ENCODE assay signal across 8 cellular contexts in the genomic region with DNA sequence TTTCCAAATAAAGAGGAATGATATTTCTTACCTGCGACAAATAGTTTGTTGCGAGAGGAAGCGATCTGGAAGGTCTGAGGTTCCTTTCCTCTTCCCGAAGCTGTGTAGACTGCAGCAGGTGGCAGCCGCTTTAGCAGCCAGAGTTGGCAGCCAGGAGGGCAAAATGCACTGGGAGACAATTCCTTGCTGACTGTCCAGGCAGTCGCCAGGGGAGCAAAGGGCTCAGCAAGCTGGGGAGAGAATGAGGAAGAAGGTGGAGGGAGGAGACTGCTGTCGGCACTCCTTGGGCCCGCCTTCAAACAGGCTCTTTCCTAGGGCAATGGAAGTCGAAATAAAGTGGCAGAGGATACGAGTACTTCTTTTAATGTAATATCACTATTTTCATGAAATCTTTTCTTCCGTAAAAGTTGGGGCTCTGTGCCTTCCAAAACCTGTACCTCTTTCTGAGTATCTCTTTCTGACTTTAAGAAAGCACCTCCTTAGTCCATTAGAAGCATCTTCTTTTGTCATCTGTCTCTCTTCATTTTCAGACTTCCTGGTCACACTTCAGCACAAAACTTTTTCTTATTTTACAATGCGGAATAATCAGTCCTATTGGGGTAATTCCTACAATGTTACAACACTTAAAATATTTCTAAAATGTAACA. TPM values are rescaled to one million over a fixed set of nuclear protein-coding genes. Genes with fewer than 3 reads are reported as not detected.
DNase-seq lines count a peak whose midpoint lies in the region; ATAC-seq and TF ChIP-seq lines count a peak whose summit lies in the region.

Gene IL18, minus strand, starts transcription at position 220 of the 647 bp plus-strand sequence. CDS start 9,041 bp downstream, outside the sequence.

- TF ChIP-seq CTCF in nephron progenitor cell (IDR thresholded peaks at IDR 0.05), result no peak

- in situ Hi-C loops in Caki2 (cut with HindIII; ENCODE audit: low pct_unique_long_range_greater_than_20kb, low sequenced_read_pairs), result no loop called here

- H3K36me3 Mint-ChIP-seq in nephron progenitor cell (ENCODE audit: low read depth), result no peaks in the 10 kb centered on the region

- peak within 1 kb of the TSS; percentile 51 for H3K4me3 Mint-ChIP-seq in nephron progenitor cell

- peak within 1 kb of the TSS; percentile 93 for H3K27ac Mint-ChIP-seq in nephron progenitor cell

- DNase-seq in Caki2 (ENCODE audit: low read depth) (peak; percentile 85), OCI-M1 (lab: John Stamatoyannopoulos, UW) (peak; percentile 76), nephron progenitor cell (peak; percentile 23), middle frontal gyrus (ENCODE audit: extremely low spot score, low spot score) (no peak), T1000 (lab: John Stamatoyannopoulos, UW) (no peak)

- peak; percentile 90 for ATAC-seq in esophagus mucosa
- no peak for ATAC-seq in HG02763 (IDR thresholded peaks at IDR 0.05; ENCODE audit: unreplicated experiment)
- ATAC-seq in GM19455 (IDR thresholded peaks at IDR 0.05; ENCODE audit: unreplicated experiment), result no peak

- H3K4me1 Mint-ChIP-seq in nephron progenitor cell, result peaks cover 74% of the 10 kb centered on the region

- peaks cover 3% of the 10 kb centered on the region for H3K9me3 Mint-ChIP-seq in nephron progenitor cell

- peaks cover 6% of the 10 kb centered on the region for H3K27me3 Mint-ChIP-seq in nephron progenitor cell (ENCODE audit: low read depth, poor library complexity)

RNA-seq across cellular contexts. Expression of gene IL18, which starts in this region (rescaled TPM):
- total RNA-seq in Caki2 (2014; rRNA removed; shearing (Covaris generic); ENCODE audit: low replicate concordance), result 119 and 132 TPM in 2 replicates
- total RNA-seq in esophagus mucosa, result 41.8 TPM

Comparison
In these comparisons a context has a peak if more than half of its experiments do, and no peak if none do; other contexts are left out.
1. DNase-seq: peak in Caki2 (single experiment), OCI-M1 (single experiment) and nephron progenitor cell (single experiment); none in middle frontal gyrus (single experiment) and T1000 (single experiment).